ENCODE assay signal across 8 cellular contexts in genomic region chr9:95018099-95018927, GRCh38.
DNase-seq lines count a peak whose midpoint lies in the region; ATAC-seq and FAIRE-seq lines count a peak whose summit lies in the region.

No MANE protein-coding gene starts in this region.

- no peak for FAIRE-seq in frontal cortex (lab: Jason Lieb, UNC)

- intact Hi-C loops in Right ventricle myocardium superior (cut with DNase I), result no loop called here

- DNase-seq in GF-D8 (lab: John Stamatoyannopoulos, UW) (peak; percentile 32), T1000 (lab: John Stamatoyannopoulos, UW) (peak; percentile 62), Right ventricle myocardium superior (peak; percentile 53), renal cortical epithelial cell (ENCODE audit: low read depth) (peak; percentile 97), DMS153 treated with DMSO at 0.1 percent for 48 hours (lab: John Stamatoyannopoulos, UW; ENCODE audit: unreplicated experiment) (no peak), frontal cortex (ENCODE audit: low spot score in 2 of 2) (no peak)

- peak; percentile 66 for ATAC-seq in Right ventricle myocardium superior (ENCODE audit: poor library complexity)
- ATAC-seq in HG02588 (IDR thresholded peaks at IDR 0.05; ENCODE audit: unreplicated experiment), result no peak
- ATAC-seq in HG03460 (IDR thresholded peaks at IDR 0.05; ENCODE audit: unreplicated experiment), result no peak

Comparison
In these comparisons a context has a peak if more than half of its experiments do, and no peak if none do; other contexts are left out.
1. DNase-seq: peak in GF-D8 (single experiment), T1000 (single experiment), Right ventricle myocardium superior (single experiment) and renal cortical epithelial cell (single experiment); none in DMS153 treated with DMSO at 0.1 percent for 48 hours (single experiment) and frontal cortex (0 of 2).